In the genomic region with DNA sequence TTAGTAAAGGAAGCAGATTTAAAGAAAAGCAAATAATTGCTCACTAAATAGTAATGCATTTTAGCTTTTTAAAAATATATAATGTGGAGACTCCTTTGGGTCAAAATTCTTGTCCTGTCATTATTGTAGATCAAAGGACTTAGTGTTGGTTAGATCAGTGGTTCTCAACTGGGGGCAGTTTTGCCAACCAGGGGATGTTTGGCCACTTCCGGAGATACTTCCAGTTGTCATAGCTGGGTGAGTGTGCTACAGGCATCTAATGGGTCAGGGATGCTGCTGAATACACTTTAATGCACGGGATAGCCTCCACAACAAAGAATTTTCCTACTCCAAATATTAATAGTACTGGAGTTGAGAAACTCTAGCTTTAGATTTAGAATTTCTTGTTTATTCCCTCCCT, we compare ENCODE assay signal across 11 cellular contexts.
DNase-seq lines count a peak whose midpoint lies in the region; ATAC-seq and FAIRE-seq lines count a peak whose summit lies in the region.
"Had no signal": no experiment of that assay in that cellular context is flagged by ENCODE, and none has a peak within 500 bp of the region (broad histone marks: within the 10 kb centered on the region; RNA-seq: fewer than 3 reads in every experiment).

No MANE protein-coding gene starts in this region.

- no peaks in the 10 kb centered on the region for H3K27me3 Mint-ChIP-seq in CD4-positive, CD25-positive, alpha-beta regulatory T cell

- peak overlapping the region in 3 of 4 donors; percentile 86 to 90 (median 87) for H3K4me3 Mint-ChIP-seq in CD4-positive, CD25-positive, alpha-beta regulatory T cell
- H3K4me3 Mint-ChIP-seq: neural crest cell had no signal

- H3K9me3 ChIP-seq in CD4-positive, CD25-positive, alpha-beta regulatory T cell (ENCODE audit: control insufficient read depth in 2 of 2, low read length in 2 of 2) = no peaks in the 10 kb centered on the region
- H3K9me3 ChIP-seq in adipocyte (ENCODE audit: control insufficient read depth, low read length) = no peaks in the 10 kb centered on the region
- no peaks in the 10 kb centered on the region for H3K9me3 ChIP-seq in muscle layer of duodenum (ENCODE audit: control insufficient read depth in 1 of 2, low read length in 2 of 2)

- H3K36me3 ChIP-seq in CD4-positive, CD25-positive, alpha-beta regulatory T cell (ENCODE audit: control insufficient read depth, insufficient read depth, low read length) = no peaks in the 10 kb centered on the region
- H3K36me3 ChIP-seq in adipocyte (ENCODE audit: control insufficient read depth, insufficient read depth, low read length, severe bottlenecking) = peaks cover 17% of the 10 kb centered on the region
- H3K36me3 ChIP-seq in muscle layer of duodenum (ENCODE audit: control insufficient read depth in 1 of 2, insufficient read depth in 2 of 2, low read length in 2 of 2) = no peaks in the 10 kb centered on the region

- H3K27me3 ChIP-seq in CD4-positive, CD25-positive, alpha-beta regulatory T cell (ENCODE audit: control insufficient read depth, insufficient read depth, low read length) = no peaks in the 10 kb centered on the region
- H3K27me3 ChIP-seq in adipocyte (replicated peaks; ENCODE audit: control insufficient read depth, insufficient read depth, low read length) (no peaks in the 10 kb centered on the region), muscle layer of duodenum (ENCODE audit: low read depth, low read length) (no peaks in the 10 kb centered on the region)

- ATAC-seq in CD4-positive, CD25-positive, alpha-beta regulatory T cell (ENCODE audit: low read depth in 2 of 2) = no peak
- ATAC-seq in GM21786 (IDR thresholded peaks at IDR 0.05; ENCODE audit: unreplicated experiment) (peak; percentile 13), GM21526 (IDR thresholded peaks at IDR 0.05; ENCODE audit: low FRiP score, unreplicated experiment) (no peak), GM21825 (IDR thresholded peaks at IDR 0.05; ENCODE audit: unreplicated experiment) (no peak), GM21576 (IDR thresholded peaks at IDR 0.05; ENCODE audit: unreplicated experiment) (no peak)

- H3K9me3 Mint-ChIP-seq in CD4-positive, CD25-positive, alpha-beta regulatory T cell = peaks cover 0 to 7% (median 0%) of the 10 kb centered on the region in 7 donors
- H3K9me3 Mint-ChIP-seq: neural crest cell had no signal

- no peaks in the 10 kb centered on the region for H3K36me3 Mint-ChIP-seq in CD4-positive, CD25-positive, alpha-beta regulatory T cell

- no peak overlapping the region for H3K9ac ChIP-seq in adipocyte (ENCODE audit: low read length)

- DNase-seq in CD4-positive, CD25-positive, alpha-beta regulatory T cell = peak in 1 of 3 donors; percentile 3
- no peak for DNase-seq in adipocyte (ENCODE audit: low read depth)
- no peak for DNase-seq in RCC 7860 (ENCODE audit: low spot score)
- DNase-seq: cortex of kidney, DMS153 had no signal

- no peak for FAIRE-seq in RCC 7860 (lab: Jason Lieb, UNC)

- H3K4me3 ChIP-seq in CD4-positive, CD25-positive, alpha-beta regulatory T cell (ENCODE audit: low read depth, low read length) = peak overlapping the region; percentile 75
- H3K4me3 ChIP-seq in adipocyte (ENCODE audit: low read length) (peak overlapping the region; percentile 76), muscle layer of duodenum (ENCODE audit: low read depth in 1 of 2, low read length in 2 of 2) (peak overlapping the region; percentile 12 to 69)

- peak overlapping the region; percentile 60 for H3K27ac ChIP-seq in CD4-positive, CD25-positive, alpha-beta regulatory T cell (ENCODE audit: insufficient read depth, low read length, poor library complexity, severe bottlenecking)
- peak overlapping the region; percentile 92 for H3K27ac ChIP-seq in muscle layer of duodenum (ENCODE audit: low read length)

- peak overlapping the region; percentile 87 to 93 (median 90) for H3K27ac Mint-ChIP-seq in CD4-positive, CD25-positive, alpha-beta regulatory T cell

- H3K4me1 ChIP-seq in CD4-positive, CD25-positive, alpha-beta regulatory T cell (ENCODE audit: control insufficient read depth, insufficient read depth, low read length, poor library complexity, severe bottlenecking) = peaks cover 23% of the 10 kb centered on the region
- H3K4me1 ChIP-seq in adipocyte (ENCODE audit: control insufficient read depth, insufficient read depth, low read length) (peaks cover 43% of the 10 kb centered on the region), muscle layer of duodenum (ENCODE audit: control insufficient read depth in 1 of 2, insufficient read depth in 2 of 2, low read length in 2 of 2) (peaks cover 0 to 7% of the 10 kb centered on the region in 2 donors)

- H3K4me1 Mint-ChIP-seq in CD4-positive, CD25-positive, alpha-beta regulatory T cell = peaks cover 18 to 71% (median 42%) of the 10 kb centered on the region in 4 donors
- H3K4me1 Mint-ChIP-seq: neural crest cell had no signal
